ENCODE assay signal across 8 cellular contexts in genomic region chr3:128846501-128846900, GRCh38. TPM values are rescaled to one million over a fixed set of nuclear protein-coding genes. Genes with fewer than 3 reads are reported as not detected.
DNase-seq lines count a peak whose midpoint lies in the region; ATAC-seq and TF ChIP-seq lines count a peak whose summit lies in the region.

No MANE protein-coding gene starts in this region.

- peak overlapping the region; percentile 6 for H2AFZ ChIP-seq in fibroblast of lung (ENCODE audit: low read length)

- intact Hi-C loops in posterior vena cava (cut with DNase I) = loop anchor here (5.0 kb wide), 2 partner anchors 191 to 229 kb away; no protein-coding TSS in a partner anchor

- H3K79me2 ChIP-seq in fibroblast of lung (ENCODE audit: control insufficient read depth, insufficient read depth, low read length) = no peaks in the 10 kb centered on the region

- H4K20me1 ChIP-seq in fibroblast of lung (ENCODE audit: control insufficient read depth, extremely low read depth, insufficient read depth, low read length) = no peaks in the 10 kb centered on the region

- H3K9me3 ChIP-seq in SJSA1 (replicated peaks) (no peaks in the 10 kb centered on the region), fibroblast of lung (ENCODE audit: control insufficient read depth, insufficient read depth, low read depth, low read length) (no peaks in the 10 kb centered on the region)

- ATAC-seq in GM21723 (IDR thresholded peaks at IDR 0.05; ENCODE audit: unreplicated experiment) (peak; percentile 15), GM21390 (IDR thresholded peaks at IDR 0.05; ENCODE audit: unreplicated experiment) (no peak)

- no peak for DNase-seq in SJSA1 (ENCODE audit: low read depth in 1 of 2, low spot score in 2 of 2)
- DNase-seq in fibroblast of lung (ENCODE audit: low read depth in 2 of 2) = no peak
- DNase-seq in stimulated activated CD4-positive, alpha-beta T cell treated with anti-CD3 and anti-CD28 coated beads, Interleukin-12 subunit alpha, Interleukin-12 subunit beta, amount 100 ng/mL, for 48 hours (ENCODE audit: low read depth in 2 of 3, low spot score in 1 of 3) = peak in 2 of 3 donors; percentile 5 to 12
- no peak for DNase-seq in NCI-H2227 (lab: John Stamatoyannopoulos, UW; ENCODE audit: unreplicated experiment)
- no peak for DNase-seq in SW480 (ENCODE audit: low spot score)
- DNase-seq in posterior vena cava (ENCODE audit: low spot score) = no peak

- no peak overlapping the region for H3K4me2 ChIP-seq in fibroblast of lung (ENCODE audit: extremely low read depth, insufficient read depth, low read length)

- H3K4me1 ChIP-seq in SJSA1 (replicated peaks) (peaks cover 11% of the 10 kb centered on the region), fibroblast of lung (ENCODE audit: control insufficient read depth, extremely low read depth, insufficient read depth, low read length) (peaks cover 2% of the 10 kb centered on the region)

- no peak for TF ChIP-seq CTCF in fibroblast of lung (conservative IDR thresholded peaks at IDR 0.05 in 1 of 2, IDR thresholded peaks at IDR 0.05 in 1 of 2; ENCODE audit: low read depth in 1 of 2, low read length in 2 of 2)

- H3K36me3 ChIP-seq in SJSA1 = no peaks in the 10 kb centered on the region
- H3K36me3 ChIP-seq in fibroblast of lung (ENCODE audit: control insufficient read depth, insufficient read depth, low read length) = no peaks in the 10 kb centered on the region

- no peak overlapping the region for H3K9ac ChIP-seq in fibroblast of lung (ENCODE audit: insufficient read depth, low read length)

- H3K27ac ChIP-seq in SJSA1 (peak overlapping the region; percentile 59; the same call in 1 of the 2 replicates), fibroblast of lung (ENCODE audit: insufficient read depth, low read length) (no peak overlapping the region)

- H3K4me3 ChIP-seq in SJSA1 (no peak overlapping the region), fibroblast of lung (replicated peaks in 1 of 4; ENCODE audit: control extremely low read depth in 1 of 4, insufficient read depth in 1 of 4, low read depth in 3 of 4, low read length in 4 of 4) (no peak overlapping the region)

- H3K27me3 ChIP-seq in SJSA1 (replicated peaks) (no peaks in the 10 kb centered on the region), fibroblast of lung (ENCODE audit: control insufficient read depth, insufficient read depth, low read length) (no peaks in the 10 kb centered on the region)

RNA-seq across cellular contexts. Expression of gene ACAD9, which starts 32.9 kb away (rescaled TPM):
- total RNA-seq in SJSA1 (2014; rRNA removed; shearing (Covaris generic)) = 29.2 and 29.3 TPM in 2 replicates
- total RNA-seq in fibroblast of lung (26.5 and 41.6 TPM in 2 replicates), posterior vena cava (10 to 100 TPM; 27.2 to 32.4 TPM)
- 33.6 and 45.3 TPM in 2 replicates for polyA plus RNA-seq in fibroblast of lung
- polyA plus RNA-seq in fibroblast of lung (2012) = 27.5 and 38.8 TPM in 2 replicates
- 51.0 and 85.2 TPM in 2 replicates for polyA minus RNA-seq in fibroblast of lung (ENCODE audit: low replicate concordance)

Comparison
In these comparisons a context has a peak if more than half of its experiments do, and no peak if none do; other contexts are left out.
1. DNase-seq: peak in stimulated activated CD4-positive, alpha-beta T cell treated with anti-CD3 and anti-CD28 coated beads, Interleukin-12 subunit alpha, Interleukin-12 subunit beta, amount 100 ng/mL, for 48 hours (2 of 3); none in SJSA1 (0 of 2), fibroblast of lung (0 of 2), NCI-H2227 (single experiment), SW480 (single experiment) and posterior vena cava (single experiment).